Comparison of ENCODE assay signal across 8 cellular contexts in genomic region chr13:37059136-37059847, GRCh38. TPM values are rescaled to one million over a fixed set of nuclear protein-coding genes. Genes with fewer than 3 reads are reported as not detected.
A peak's percentile ranks its signal among the peaks of the same experiment; 100 is the strongest.
DNase-seq lines count a peak whose midpoint lies in the region; ATAC-seq, FAIRE-seq and TF ChIP-seq lines count a peak whose summit lies in the region.

Gene SUPT20H, minus strand, starts transcription at chr13:37059688. Its CDS starts 8,198 bp downstream, at chr13:37051490.

- TF ChIP-seq CTCF in kidney (IDR thresholded peaks at IDR 0.05; ENCODE audit: borderline replicate concordance, extremely low read depth, insufficient read depth): no peak

- H3K9ac ChIP-seq in kidney (ENCODE audit: low read length in 2 of 2): peak within 1 kb of the TSS; percentile 77 to 93

- peaks cover 0 to 2% of the 10 kb centered on the region in 2 donors for H3K36me3 ChIP-seq in kidney (ENCODE audit: control insufficient read depth in 1 of 2, insufficient read depth in 2 of 2, low read length in 2 of 2)

- DNase-seq in Ammon's horn (ENCODE audit: low spot score): peak; percentile 95
- peak; percentile 70 for DNase-seq in NCI-H510A (lab: John Stamatoyannopoulos, UW)
- DNase-seq in activated CD4-positive, alpha-beta T cell treated with anti-CD3 and anti-CD28 coated beads for 1 hour: peak; percentile 89
- DNase-seq in cerebellar nuclear complex (lab: John Stamatoyannopoulos, UW): peak; percentile 57 to 81
- DNase-seq in kidney: peak; percentile 97
- DNase-seq in stimulated activated CD4-positive, alpha-beta T cell treated with anti-CD3 and anti-CD28 coated beads, Interleukin-15, amount 100 ng/mL, for 1 hour (ENCODE audit: low read depth in 1 of 2, low spot score in 1 of 2): peak; percentile 87 to 95

- no peaks in the 10 kb centered on the region for H3K4me1 ChIP-seq in kidney (ENCODE audit: control insufficient read depth in 1 of 2, insufficient read depth in 1 of 2, low read depth in 1 of 2, low read length in 2 of 2)

- ATAC-seq in HG03378 (IDR thresholded peaks at IDR 0.05; ENCODE audit: unreplicated experiment): peak; percentile 90

- H3K9me3 ChIP-seq in kidney (ENCODE audit: control insufficient read depth in 1 of 2, low read length in 2 of 2): no peaks in the 10 kb centered on the region

- TF ChIP-seq POLR2A in GM19099 (IDR thresholded peaks at IDR 0.05; ENCODE audit: extremely low read depth, insufficient read length, low read depth): peak; percentile 87

- FAIRE-seq in kidney (lab: Jason Lieb, UNC): no peak

- peak within 1 kb of the TSS; percentile 85 to 97 for H3K4me3 ChIP-seq in kidney (ENCODE audit: low read length in 2 of 2)

- intact Hi-C loops in kidney (cut with DNase I): no loop called here

- H3K27ac ChIP-seq in kidney (ENCODE audit: low read depth in 2 of 2, low read length in 2 of 2): peak within 1 kb of the TSS; percentile 93

RNA-seq across cellular contexts. Expression of gene SUPT20H, which starts in this region (rescaled TPM):
- 61.6 TPM for total RNA-seq in kidney
- 20.7 TPM for polyA plus RNA-seq in kidney (ENCODE audit: insufficient read depth, low read depth, low replicate concordance)

Comparison
In these comparisons a context has a peak if more than half of its experiments do, and no peak if none do; other contexts are left out.
1. Peak in every context shown above with its lines: DNase-seq, ATAC-seq, H3K4me3 ChIP-seq and H3K27ac ChIP-seq.